ENCODE assay signal across 19 cellular contexts in genomic region chr11:74009230-74009547, GRCh38. TPM values are rescaled to one million over a fixed set of nuclear protein-coding genes. Genes with fewer than 3 reads are reported as not detected.
DNase-seq lines count a peak whose midpoint lies in the region; ATAC-seq and TF ChIP-seq lines count a peak whose summit lies in the region.
"Had no signal": no experiment of that assay in that cellular context is flagged by ENCODE, and none has a peak within 500 bp of the region (broad histone marks: within the 10 kb centered on the region; RNA-seq: fewer than 3 reads in every experiment).

No MANE protein-coding gene starts in this region.

- no peak overlapping the region for H3K4me3 Mint-ChIP-seq in activated CD8-positive, alpha-beta memory T cell treated with anti-CD3 and anti-CD28 coated beads, Interleukin-2, amount 10 ng/mL, durations not matched to agents 7 days and 5 days
- peak overlapping the region in 3 of 8 donors; percentile 39 to 67 (median 52) for H3K4me3 Mint-ChIP-seq in CD4-positive, alpha-beta memory T cell
- no peak overlapping the region for H3K4me3 Mint-ChIP-seq in activated naive CD8-positive, alpha-beta T cell treated with anti-CD3 and anti-CD28 coated beads for 36 hours
- H3K4me3 Mint-ChIP-seq in nephron progenitor cell (peak overlapping the region; percentile 5), mesothelial cell of epicardium (no peak overlapping the region)

- POLR2A ChIA-PET in CD4-positive, alpha-beta memory T cell (lab: Charles Lee; ENCODE audit: partially characterized antibody), result interaction anchor here (1.7 to 35.3 kb wide), 3 partner anchors 10 to 28 kb away, joined by 5 to 2221 read pairs (median 6); partner anchors contain the start of gene UCP2

- peak overlapping the region; percentile 53 for H3K27ac Mint-ChIP-seq in activated CD8-positive, alpha-beta memory T cell treated with anti-CD3 and anti-CD28 coated beads, Interleukin-2, amount 10 ng/mL, durations not matched to agents 7 days and 5 days
- H3K27ac Mint-ChIP-seq in CD4-positive, alpha-beta memory T cell, result peak overlapping the region; percentile 75 to 96 (median 88)
- peak overlapping the region; percentile 85 for H3K27ac Mint-ChIP-seq in activated naive CD8-positive, alpha-beta T cell treated with anti-CD3 and anti-CD28 coated beads for 36 hours
- H3K27ac Mint-ChIP-seq in nephron progenitor cell (peak overlapping the region; percentile 8), mesothelial cell of epicardium (no peak overlapping the region)

- H3K9me3 Mint-ChIP-seq in activated CD8-positive, alpha-beta memory T cell treated with anti-CD3 and anti-CD28 coated beads, Interleukin-2, amount 10 ng/mL, durations not matched to agents 7 days and 5 days (ENCODE audit: low read depth), result no peaks in the 10 kb centered on the region
- H3K9me3 Mint-ChIP-seq in CD4-positive, alpha-beta memory T cell, result peaks cover 0 to 2% (median 0%) of the 10 kb centered on the region in 8 donors
- H3K9me3 Mint-ChIP-seq in activated naive CD8-positive, alpha-beta T cell treated with anti-CD3 and anti-CD28 coated beads for 36 hours, result no peaks in the 10 kb centered on the region
- H3K9me3 Mint-ChIP-seq in nephron progenitor cell (no peaks in the 10 kb centered on the region), mesothelial cell of epicardium (no peaks in the 10 kb centered on the region)

- peak overlapping the region; percentile 22 for H3K27ac ChIP-seq in CD4-positive, alpha-beta memory T cell (ENCODE audit: low read depth, low read length)
- H3K27ac ChIP-seq in lower lobe of right lung, result no peak overlapping the region
- H3K27ac ChIP-seq: Peyer's patch, thoracic aorta had no signal

- H3K4me3 ChIP-seq in CD4-positive, alpha-beta memory T cell (ENCODE audit: low read length in 2 of 2), result no peak overlapping the region
- H3K4me3 ChIP-seq in lower lobe of right lung, result no peak overlapping the region
- H3K4me3 ChIP-seq: GM12878, Peyer's patch, thoracic aorta had no signal

- H3K27me3 ChIP-seq in CD4-positive, alpha-beta memory T cell (ENCODE audit: insufficient read depth, low read length), result no peaks in the 10 kb centered on the region
- H3K27me3 ChIP-seq in lower lobe of right lung (ENCODE audit: low read depth), result no peaks in the 10 kb centered on the region
- H3K27me3 ChIP-seq: Peyer's patch had no signal

- no peaks in the 10 kb centered on the region for H3K9me3 ChIP-seq in CD4-positive, alpha-beta memory T cell (ENCODE audit: control insufficient read depth in 1 of 2, low read length in 2 of 2)
- H3K9me3 ChIP-seq in lower lobe of right lung, result no peaks in the 10 kb centered on the region
- H3K9me3 ChIP-seq: Peyer's patch, thoracic aorta had no signal

- intact Hi-C loops in CD4-positive, alpha-beta memory T cell (cut with micrococcal nuclease), result no loop called here
- intact Hi-C loops in lower lobe of right lung (cut with DNase I), result no loop called here

- peaks cover 11% of the 10 kb centered on the region for H3K36me3 Mint-ChIP-seq in activated CD8-positive, alpha-beta memory T cell treated with anti-CD3 and anti-CD28 coated beads, Interleukin-2, amount 10 ng/mL, durations not matched to agents 7 days and 5 days
- H3K36me3 Mint-ChIP-seq in CD4-positive, alpha-beta memory T cell, result peaks cover 0 to 11% of the 10 kb centered on the region in 2 donors
- peaks cover 34% of the 10 kb centered on the region for H3K36me3 Mint-ChIP-seq in activated naive CD8-positive, alpha-beta T cell treated with anti-CD3 and anti-CD28 coated beads for 36 hours
- peaks cover 18% of the 10 kb centered on the region for H3K36me3 Mint-ChIP-seq in nephron progenitor cell (ENCODE audit: low read depth)
- peaks cover 9% of the 10 kb centered on the region for H3K36me3 Mint-ChIP-seq in mesothelial cell of epicardium

- CTCF ChIA-PET in activated CD8-positive, alpha-beta memory T cell treated with anti-CD3 and anti-CD28 coated beads, Interleukin-2, amount 10 ng/mL, durations not matched to agents 7 days and 5 days (lab: Charles Lee), result interaction anchor here (1.4 kb wide), 1 partner anchor 11 kb away, joined by 4 read pairs; no protein-coding TSS in a partner anchor
- CTCF ChIA-PET in CD4-positive, alpha-beta memory T cell (lab: Charles Lee; ENCODE audit: partially characterized antibody), result interaction anchor here (1.8 kb wide), 1 partner anchor 29 kb away, joined by 7 read pairs; no protein-coding TSS in a partner anchor

- no peak for TF ChIP-seq CTCF in nephron progenitor cell (IDR thresholded peaks at IDR 0.05)
- TF ChIP-seq CTCF in lower lobe of right lung (IDR thresholded peaks at IDR 0.05), result no peak
- TF ChIP-seq CTCF in mesothelial cell of epicardium (IDR thresholded peaks at IDR 0.05; ENCODE audit: unreplicated experiment), result no peak

- H3K4me1 ChIP-seq in CD4-positive, alpha-beta memory T cell (ENCODE audit: insufficient read depth, low read length), result peaks cover 100% of the 10 kb centered on the region
- H3K4me1 ChIP-seq in lower lobe of right lung, result peaks cover 15% of the 10 kb centered on the region

- H3K36me3 ChIP-seq in CD4-positive, alpha-beta memory T cell (ENCODE audit: insufficient read depth, low read length), result no peaks in the 10 kb centered on the region
- peaks cover 11% of the 10 kb centered on the region for H3K36me3 ChIP-seq in lower lobe of right lung
- H3K36me3 ChIP-seq: Peyer's patch, thoracic aorta had no signal

- DNase-seq in activated CD8-positive, alpha-beta memory T cell treated with anti-CD3 and anti-CD28 coated beads, Interleukin-2, amount 10 ng/mL, durations not matched to agents 7 days and 5 days, result no peak
- DNase-seq in activated CD8-positive, alpha-beta memory T cell treated with anti-CD3 and anti-CD28 coated beads for 24 hours, result no peak
- DNase-seq in CD4-positive, alpha-beta memory T cell, result peak in 1 of 5 donors; percentile 29
- DNase-seq in activated naive CD8-positive, alpha-beta T cell treated with anti-CD3 and anti-CD28 coated beads for 36 hours, result no peak
- DNase-seq in nephron progenitor cell (no peak), lower lobe of right lung (no peak), dedifferentiated amniotic fluid mesenchymal stem cell (ENCODE audit: extremely low spot score) (no peak), mesothelial cell of epicardium (ENCODE audit: low spot score in 2 of 2, unreplicated experiment in 2 of 2) (no peak)
- DNase-seq: activated CD4-positive, CD25-positive, alpha-beta regulatory T cell treated with anti-CD3 and anti-CD28 coated beads, Interleukin-2, amount 50 U/mL, for 72 hours; activated naive CD4-positive, alpha-beta T cell treated with anti-CD3 and anti-CD28 coated beads, Interleukin-2, amount 50 U/mL, for 16 hours; C1 segment of cervical spinal cord; GDM1; Karpas-422 had no signal

- no peaks in the 10 kb centered on the region for H3K27me3 Mint-ChIP-seq in activated CD8-positive, alpha-beta memory T cell treated with anti-CD3 and anti-CD28 coated beads, Interleukin-2, amount 10 ng/mL, durations not matched to agents 7 days and 5 days
- H3K27me3 Mint-ChIP-seq in CD4-positive, alpha-beta memory T cell, result no peaks in the 10 kb centered on the region
- H3K27me3 Mint-ChIP-seq in activated naive CD8-positive, alpha-beta T cell treated with anti-CD3 and anti-CD28 coated beads for 36 hours, result no peaks in the 10 kb centered on the region
- H3K27me3 Mint-ChIP-seq in nephron progenitor cell (ENCODE audit: low read depth, poor library complexity), result peaks cover 4% of the 10 kb centered on the region
- H3K27me3 Mint-ChIP-seq in mesothelial cell of epicardium (ENCODE audit: low read depth), result no peaks in the 10 kb centered on the region

- peaks cover 68% of the 10 kb centered on the region for H3K4me1 Mint-ChIP-seq in activated CD8-positive, alpha-beta memory T cell treated with anti-CD3 and anti-CD28 coated beads, Interleukin-2, amount 10 ng/mL, durations not matched to agents 7 days and 5 days
- peaks cover 50 to 95% (median 72%) of the 10 kb centered on the region in 4 donors for H3K4me1 Mint-ChIP-seq in CD4-positive, alpha-beta memory T cell
- peaks cover 79% of the 10 kb centered on the region for H3K4me1 Mint-ChIP-seq in activated naive CD8-positive, alpha-beta T cell treated with anti-CD3 and anti-CD28 coated beads for 36 hours
- H3K4me1 Mint-ChIP-seq in nephron progenitor cell (peaks cover 46% of the 10 kb centered on the region), mesothelial cell of epicardium (peaks cover 22% of the 10 kb centered on the region)

- ATAC-seq in activated CD8-positive, alpha-beta memory T cell treated with anti-CD3 and anti-CD28 coated beads, Interleukin-2, amount 10 ng/mL, durations not matched to agents 7 days and 5 days, result no peak
- no peak for ATAC-seq in lower lobe of right lung
- ATAC-seq: GM12878 had no signal

RNA-seq across cellular contexts. Expression of gene UCP3, which starts 0.3 kb away (rescaled TPM):
- total RNA-seq in activated CD8-positive, alpha-beta memory T cell treated with anti-CD3 and anti-CD28 coated beads, Interleukin-2, amount 10 ng/mL, durations not matched to agents 7 days and 5 days, result 1 to 10 TPM; 3.3 to 5.2 TPM
- 1 to 10 TPM; 4.8 to 6.3 TPM for total RNA-seq in CD4-positive, alpha-beta memory T cell
- polyA plus RNA-seq in CD4-positive, alpha-beta memory T cell, result under 1 TPM; 0.54 to 0.66 TPM
- 1 to 10 TPM in 1 of 2 experiments, under 1 TPM in 1; 0.89 to 1.1 TPM for total RNA-seq in activated naive CD8-positive, alpha-beta T cell treated with anti-CD3 and anti-CD28 coated beads for 36 hours
- total RNA-seq in lower lobe of right lung (3.1 TPM), mesothelial cell of epicardium (4.1 to 5.8 TPM (median 4.5 TPM) in 3 replicates)

RNA-seq across cellular contexts. Expression of gene UCP2, which starts 26.5 kb away (rescaled TPM):
- total RNA-seq in activated CD8-positive, alpha-beta memory T cell treated with anti-CD3 and anti-CD28 coated beads, Interleukin-2, amount 10 ng/mL, durations not matched to agents 7 days and 5 days, result 100 to 1,000 TPM; 199 to 288 TPM
- 100 to 1,000 TPM; 325 to 336 TPM for total RNA-seq in CD4-positive, alpha-beta memory T cell
- 1,000 to 10,000 TPM in 1 of 2 donors, 100 to 1,000 TPM in 1; 910 to 1,459 TPM for polyA plus RNA-seq in CD4-positive, alpha-beta memory T cell
- 100 to 1,000 TPM; 180 to 181 TPM for total RNA-seq in activated naive CD8-positive, alpha-beta T cell treated with anti-CD3 and anti-CD28 coated beads for 36 hours
- 83.5 TPM for total RNA-seq in lower lobe of right lung
- total RNA-seq in mesothelial cell of epicardium, result 27.1 to 31.5 TPM (median 27.7 TPM) in 3 replicates

RNA-seq across cellular contexts. Expression of gene DNAJB13, which starts 58.4 kb away (rescaled TPM):
- total RNA-seq in activated CD8-positive, alpha-beta memory T cell treated with anti-CD3 and anti-CD28 coated beads, Interleukin-2, amount 10 ng/mL, durations not matched to agents 7 days and 5 days, result under 1 TPM; 0.26 to 0.29 TPM
- under 1 TPM; 0.23 to 0.30 TPM for total RNA-seq in CD4-positive, alpha-beta memory T cell
- polyA plus RNA-seq in CD4-positive, alpha-beta memory T cell, result under 1 TPM in 1 of 2 donors, not detected in 1; 0.53 TPM
- under 1 TPM; 0.18 to 0.21 TPM for total RNA-seq in activated naive CD8-positive, alpha-beta T cell treated with anti-CD3 and anti-CD28 coated beads for 36 hours
- total RNA-seq in lower lobe of right lung (7.5 TPM), mesothelial cell of epicardium (0.59 to 0.75 TPM (median 0.60 TPM) in 3 replicates)
- total RNA-seq: glomerular endothelial cell, GM12878, NCI-H460, SK-MEL-5 had no signal
